ENCODE assay signal across 25 cellular contexts in the genomic region with DNA sequence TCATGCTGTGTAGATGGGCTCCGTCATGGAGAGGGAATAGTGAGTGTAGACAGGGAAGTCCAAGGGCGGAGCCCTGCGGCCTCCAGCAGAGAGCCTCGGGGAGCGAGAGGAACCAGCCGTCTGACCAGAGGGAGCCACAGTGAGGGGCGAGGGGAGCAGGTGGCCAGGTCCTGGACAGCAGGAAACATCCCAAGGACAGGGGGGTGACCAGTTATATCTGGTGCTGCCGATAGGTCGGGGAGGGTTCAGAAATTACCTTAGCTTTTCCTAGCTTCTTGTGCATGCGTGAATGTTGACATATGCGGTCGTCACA. TPM values are rescaled to one million over a fixed set of nuclear protein-coding genes. Genes with fewer than 3 reads are reported as not detected.
DNase-seq lines count a peak whose midpoint lies in the region; ATAC-seq, FAIRE-seq and TF ChIP-seq lines count a peak whose summit lies in the region.
"Had no signal": no experiment of that assay in that cellular context is flagged by ENCODE, and none has a peak within 500 bp of the region (broad histone marks: within the 10 kb centered on the region; RNA-seq: fewer than 3 reads in every experiment).

No MANE protein-coding gene starts in this region.

- peak overlapping the region; percentile 87 for H3K27ac Mint-ChIP-seq in activated T-cell treated with anti-CD3 and anti-CD28 coated beads, Interleukin-2, amount 50 U/mL, for 24 hours
- H3K27ac Mint-ChIP-seq in astrocyte (ENCODE audit: unreplicated experiment) (peak overlapping the region; percentile 34), nephron progenitor cell (peak overlapping the region; percentile 86)
- H3K27ac Mint-ChIP-seq: HFFc6, progenitor cell of endocrine pancreas had no signal

- in situ Hi-C loops in brain microvascular endothelial cell (cut with HindIII; ENCODE audit: low pct_ligation_motif_present, low sequenced_read_pairs), result no loop called here

- H3K27me3 Mint-ChIP-seq in activated T-cell treated with anti-CD3 and anti-CD28 coated beads, Interleukin-2, amount 50 U/mL, for 24 hours, result no peaks in the 10 kb centered on the region
- H3K27me3 Mint-ChIP-seq in astrocyte (ENCODE audit: low read depth, unreplicated experiment) (no peaks in the 10 kb centered on the region), nephron progenitor cell (ENCODE audit: low read depth, poor library complexity) (no peaks in the 10 kb centered on the region)
- H3K27me3 Mint-ChIP-seq: naive B cell; progenitor cell of endocrine pancreas; stimulated activated memory B cell treated with anti-CD40 and anti-IgM and Interleukin-4, amounts not matched to agents 10 μg/mL and 1 μg/mL and 100 μg/mL, for 72 hours had no signal

- H3K4me3 Mint-ChIP-seq in activated T-cell treated with anti-CD3 and anti-CD28 coated beads, Interleukin-2, amount 50 U/mL, for 24 hours, result peak overlapping the region; percentile 61
- no peak overlapping the region for H3K4me3 Mint-ChIP-seq in astrocyte (ENCODE audit: unreplicated experiment)
- no peak overlapping the region for H3K4me3 Mint-ChIP-seq in nephron progenitor cell
- H3K4me3 Mint-ChIP-seq: HFFc6 had no signal

- H3K4me1 Mint-ChIP-seq in activated T-cell treated with anti-CD3 and anti-CD28 coated beads, Interleukin-2, amount 50 U/mL, for 24 hours (ENCODE audit: low read depth), result peaks cover 43% of the 10 kb centered on the region
- H3K4me1 Mint-ChIP-seq in astrocyte (ENCODE audit: low read depth, unreplicated experiment), result peaks cover 26% of the 10 kb centered on the region
- H3K4me1 Mint-ChIP-seq in nephron progenitor cell, result peaks cover 23% of the 10 kb centered on the region

- H3K4me3 ChIP-seq in astrocyte (ENCODE audit: insufficient read depth, low read depth, low read length) (no peak overlapping the region), brain microvascular endothelial cell (ENCODE audit: low read depth, low read length) (no peak overlapping the region)
- H3K4me3 ChIP-seq: BLaER1 treated with 17β-estradiol and CSF1 and Interleukin-3, amounts not matched to agents 10 nM and 100 nM; esophagus squamous epithelium; tibial nerve had no signal

- H3K4me2 ChIP-seq in astrocyte (ENCODE audit: low read length), result no peak overlapping the region
- H3K4me2 ChIP-seq: BLaER1 treated with 17β-estradiol and CSF1 and Interleukin-3, amounts not matched to agents 10 nM and 100 nM had no signal

- ATAC-seq in HG03460 (IDR thresholded peaks at IDR 0.05; ENCODE audit: unreplicated experiment), result no peak
- ATAC-seq: HepG2; stimulated activated memory B cell treated with anti-CD40 and anti-IgM and Interleukin-4, amounts not matched to agents 10 μg/mL and 1 μg/mL and 100 μg/mL, for 72 hours had no signal

- H3K36me3 ChIP-seq in astrocyte (ENCODE audit: insufficient read depth, low read length) (peaks cover 26% of the 10 kb centered on the region), brain microvascular endothelial cell (replicated peaks) (peaks cover 21% of the 10 kb centered on the region)

- H3K27me3 ChIP-seq in astrocyte (ENCODE audit: insufficient read depth, low read length) (no peaks in the 10 kb centered on the region), brain microvascular endothelial cell (replicated peaks) (no peaks in the 10 kb centered on the region)
- H3K27me3 ChIP-seq: BLaER1 treated with 17β-estradiol and CSF1 and Interleukin-3, amounts not matched to agents 10 nM and 100 nM; esophagus squamous epithelium; tibial nerve had no signal

- peaks cover 6% of the 10 kb centered on the region for H3K4me1 ChIP-seq in astrocyte (ENCODE audit: insufficient read depth, low read length)
- H3K4me1 ChIP-seq: esophagus squamous epithelium had no signal

- no peak for FAIRE-seq in astrocyte (lab: Jason Lieb, UNC)
- FAIRE-seq: GM18507, HepG2 had no signal

- H3K9ac ChIP-seq in astrocyte (ENCODE audit: low read length), result no peak overlapping the region
- H3K9ac ChIP-seq: BLaER1 treated with 17β-estradiol and CSF1 and Interleukin-3, amounts not matched to agents 10 nM and 100 nM had no signal

- H3K9me3 ChIP-seq in astrocyte (ENCODE audit: insufficient read depth, low read depth, low read length), result no peaks in the 10 kb centered on the region
- H3K9me3 ChIP-seq: BLaER1 treated with 17β-estradiol and CSF1 and Interleukin-3, amounts not matched to agents 10 nM and 100 nM; esophagus squamous epithelium; tibial nerve had no signal

- CTCF ChIA-PET in RWPE1 (lab: Yijun Ruan, JAX), result no interaction called here

- no peaks in the 10 kb centered on the region for H3K9me3 Mint-ChIP-seq in activated T-cell treated with anti-CD3 and anti-CD28 coated beads, Interleukin-2, amount 50 U/mL, for 24 hours
- H3K9me3 Mint-ChIP-seq in astrocyte (ENCODE audit: unreplicated experiment) (no peaks in the 10 kb centered on the region), nephron progenitor cell (no peaks in the 10 kb centered on the region)
- H3K9me3 Mint-ChIP-seq: HFFc6; naive B cell; stimulated activated memory B cell treated with anti-CD40 and anti-IgM and Interleukin-4, amounts not matched to agents 10 μg/mL and 1 μg/mL and 100 μg/mL, for 72 hours had no signal

- H2AFZ ChIP-seq in astrocyte (ENCODE audit: low read depth, low read length), result no peak overlapping the region

- POLR2A ChIA-PET in RWPE1 (lab: Yijun Ruan, JAX; ENCODE audit: low non-redundant PET), result no interaction called here

- H3K27ac ChIP-seq in RWPE1 (peak overlapping the region; percentile 6; the same call in 1 of the 2 replicates), astrocyte (ENCODE audit: low read depth, low read length) (no peak overlapping the region), brain microvascular endothelial cell (no peak overlapping the region)
- H3K27ac ChIP-seq: BLaER1 treated with 17β-estradiol and CSF1 and Interleukin-3, amounts not matched to agents 10 nM and 100 nM; esophagus squamous epithelium; tibial nerve had no signal

- peaks cover 37% of the 10 kb centered on the region for H4K20me1 ChIP-seq in astrocyte (ENCODE audit: insufficient read depth, low read length)

- peaks cover 46% of the 10 kb centered on the region for H3K79me2 ChIP-seq in astrocyte (ENCODE audit: insufficient read depth, low read length)

- peaks cover 80% of the 10 kb centered on the region for H3K36me3 Mint-ChIP-seq in activated T-cell treated with anti-CD3 and anti-CD28 coated beads, Interleukin-2, amount 50 U/mL, for 24 hours (ENCODE audit: low read depth)
- H3K36me3 Mint-ChIP-seq in astrocyte (ENCODE audit: low read depth, unreplicated experiment), result peaks cover 20% of the 10 kb centered on the region
- H3K36me3 Mint-ChIP-seq in nephron progenitor cell (ENCODE audit: low read depth), result peaks cover 31% of the 10 kb centered on the region

- DNase-seq in activated T-cell treated with anti-CD3 and anti-CD28 coated beads, Interleukin-2, amount 50 U/mL, for 24 hours, result no peak
- no peak for DNase-seq in activated T-cell treated with anti-CD3 and anti-CD28 coated beads, Interleukin-2, amount 50 U/mL, for 1 hour
- DNase-seq in RWPE1 (ENCODE audit: low spot score) (no peak), astrocyte (ENCODE audit: low read depth) (no peak), nephron progenitor cell (no peak), brain microvascular endothelial cell (no peak), cerebellar nuclear complex (lab: John Stamatoyannopoulos, UW) (no peak)
- DNase-seq: ACHN; DMS 273 treated with DMSO at 0.1 percent for 48 hours; effector CD8-positive, alpha-beta T cell; esophagus squamous epithelium; HFFc6; kidney glomerular epithelial cell; mammary epithelial cell; naive B cell; NCI-H1105 treated with DMSO at 0.1 percent for 48 hours; NCI-H2107; NCI-H524 had no signal

- no peak for TF ChIP-seq CTCF in RWPE1 (conservative IDR thresholded peaks at IDR 0.05; ENCODE audit: low read depth)
- no peak for TF ChIP-seq CTCF in astrocyte (IDR thresholded peaks at IDR 0.05; ENCODE audit: insufficient read depth, low read depth, low read length)
- no peak for TF ChIP-seq CTCF in nephron progenitor cell (IDR thresholded peaks at IDR 0.05)
- no peak for TF ChIP-seq CTCF in brain microvascular endothelial cell (IDR thresholded peaks at IDR 0.05; ENCODE audit: low read depth, low read length, missing control alignments)

RNA-seq across cellular contexts. Expression of gene TRAPPC10, which starts 46.5 kb away (rescaled TPM):
- total RNA-seq in astrocyte, result 42.3 and 45.7 TPM in 2 replicates

RNA-seq across cellular contexts. Expression of gene PWP2, which starts 48.6 kb away (rescaled TPM):
- total RNA-seq in astrocyte, result 14.8 and 17.1 TPM in 2 replicates

Comparison
In these comparisons a context has a peak if more than half of its experiments do, and no peak if none do; other contexts are left out.
1. H3K27ac Mint-ChIP-seq: peak in every context shown above with its lines; median percentile 87 in activated T-cell treated with anti-CD3 and anti-CD28 coated beads, Interleukin-2, amount 50 U/mL, for 24 hours; 86 in nephron progenitor cell; 34 in astrocyte.